ENCODE assay signal across 1 cellular context in the genomic region with DNA sequence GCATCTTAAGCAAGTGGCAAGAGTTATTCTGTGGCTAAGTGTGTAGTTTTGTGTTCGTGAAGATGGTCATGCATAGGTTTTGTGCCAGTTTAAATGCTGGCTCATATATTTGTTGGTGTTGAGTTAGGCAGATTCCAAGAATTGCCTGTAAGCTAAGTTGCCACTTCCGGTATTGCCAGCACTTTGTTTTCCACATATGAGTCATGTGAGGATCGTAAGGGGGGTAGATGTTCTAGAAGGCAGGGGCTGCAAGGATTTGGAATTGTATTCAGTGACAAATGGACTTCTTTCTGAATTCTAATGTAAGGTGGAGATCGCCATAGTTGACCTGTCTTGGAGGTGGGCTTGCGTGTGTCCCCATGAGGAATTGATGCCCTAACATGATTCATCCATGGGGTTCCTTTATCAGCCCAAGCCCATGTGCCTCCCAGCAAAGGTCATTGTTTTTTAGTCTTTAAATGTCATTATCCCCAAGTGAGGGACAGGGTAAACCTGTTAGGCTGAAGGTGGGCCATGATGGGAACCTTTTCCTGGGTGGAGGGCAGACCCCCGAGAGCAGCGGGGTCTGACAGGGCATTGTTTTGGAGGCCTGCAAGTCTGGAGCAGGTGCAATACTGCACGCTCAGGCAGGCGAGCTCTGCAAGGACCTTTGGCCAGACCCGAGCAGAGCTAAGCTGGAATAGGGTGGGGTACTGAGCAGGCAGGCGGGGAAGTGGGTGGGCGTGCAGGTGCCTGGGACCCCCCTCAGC.
TF ChIP-seq lines count a peak whose summit lies in the region.

No MANE protein-coding gene starts in this region.

TF ChIP-seq in GM23338, 12 proteins besides CTCF, POLR2A, EP300 and RAD21 (continued from another document):
- no peak for TF ChIP-seq JUNB (IDR thresholded peaks at IDR 0.05; ENCODE audit: unreplicated experiment)
- TF ChIP-seq, protein P1, sequence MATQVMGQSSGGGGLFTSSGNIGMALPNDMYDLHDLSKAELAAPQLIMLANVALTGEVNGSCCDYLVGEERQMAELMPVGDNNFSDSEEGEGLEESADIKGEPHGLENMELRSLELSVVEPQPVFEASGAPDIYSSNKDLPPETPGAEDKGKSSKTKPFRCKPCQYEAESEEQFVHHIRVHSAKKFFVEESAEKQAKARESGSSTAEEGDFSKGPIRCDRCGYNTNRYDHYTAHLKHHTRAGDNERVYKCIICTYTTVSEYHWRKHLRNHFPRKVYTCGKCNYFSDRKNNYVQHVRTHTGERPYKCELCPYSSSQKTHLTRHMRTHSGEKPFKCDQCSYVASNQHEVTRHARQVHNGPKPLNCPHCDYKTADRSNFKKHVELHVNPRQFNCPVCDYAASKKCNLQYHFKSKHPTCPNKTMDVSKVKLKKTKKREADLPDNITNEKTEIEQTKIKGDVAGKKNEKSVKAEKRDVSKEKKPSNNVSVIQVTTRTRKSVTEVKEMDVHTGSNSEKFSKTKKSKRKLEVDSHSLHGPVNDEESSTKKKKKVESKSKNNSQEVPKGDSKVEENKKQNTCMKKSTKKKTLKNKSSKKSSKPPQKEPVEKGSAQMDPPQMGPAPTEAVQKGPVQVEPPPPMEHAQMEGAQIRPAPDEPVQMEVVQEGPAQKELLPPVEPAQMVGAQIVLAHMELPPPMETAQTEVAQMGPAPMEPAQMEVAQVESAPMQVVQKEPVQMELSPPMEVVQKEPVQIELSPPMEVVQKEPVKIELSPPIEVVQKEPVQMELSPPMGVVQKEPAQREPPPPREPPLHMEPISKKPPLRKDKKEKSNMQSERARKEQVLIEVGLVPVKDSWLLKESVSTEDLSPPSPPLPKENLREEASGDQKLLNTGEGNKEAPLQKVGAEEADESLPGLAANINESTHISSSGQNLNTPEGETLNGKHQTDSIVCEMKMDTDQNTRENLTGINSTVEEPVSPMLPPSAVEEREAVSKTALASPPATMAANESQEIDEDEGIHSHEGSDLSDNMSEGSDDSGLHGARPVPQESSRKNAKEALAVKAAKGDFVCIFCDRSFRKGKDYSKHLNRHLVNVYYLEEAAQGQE (IDR thresholded peaks at IDR 0.05; ENCODE audit: unreplicated experiment) = no peak
- no peak for TF ChIP-seq CREB1 (CRISPR knock-in tag; IDR thresholded peaks at IDR 0.05; ENCODE audit: low read depth)
- no peak for TF ChIP-seq POLR2AphosphoS5 (IDR thresholded peaks at IDR 0.05; ENCODE audit: low read depth)
- TF ChIP-seq, protein P2, sequence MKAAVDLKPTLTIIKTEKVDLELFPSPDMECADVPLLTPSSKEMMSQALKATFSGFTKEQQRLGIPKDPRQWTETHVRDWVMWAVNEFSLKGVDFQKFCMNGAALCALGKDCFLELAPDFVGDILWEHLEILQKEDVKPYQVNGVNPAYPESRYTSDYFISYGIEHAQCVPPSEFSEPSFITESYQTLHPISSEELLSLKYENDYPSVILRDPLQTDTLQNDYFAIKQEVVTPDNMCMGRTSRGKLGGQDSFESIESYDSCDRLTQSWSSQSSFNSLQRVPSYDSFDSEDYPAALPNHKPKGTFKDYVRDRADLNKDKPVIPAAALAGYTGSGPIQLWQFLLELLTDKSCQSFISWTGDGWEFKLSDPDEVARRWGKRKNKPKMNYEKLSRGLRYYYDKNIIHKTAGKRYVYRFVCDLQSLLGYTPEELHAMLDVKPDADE (IDR thresholded peaks at IDR 0.05) = no peak
- TF ChIP-seq STAT1 (IDR thresholded peaks at IDR 0.05; ENCODE audit: unreplicated experiment) = no peak
- no peak for TF ChIP-seq ZNF331 (CRISPR knock-in tag; IDR thresholded peaks at IDR 0.05; ENCODE audit: low read depth)
- TF ChIP-seq NANOG (IDR thresholded peaks at IDR 0.05; ENCODE audit: borderline replicate concordance) = no peak
- TF ChIP-seq EZH2 (IDR thresholded peaks at IDR 0.05; ENCODE audit: low read depth, unreplicated experiment) = no peak
